ENCODE assay signal across 15 cellular contexts in the genomic region with DNA sequence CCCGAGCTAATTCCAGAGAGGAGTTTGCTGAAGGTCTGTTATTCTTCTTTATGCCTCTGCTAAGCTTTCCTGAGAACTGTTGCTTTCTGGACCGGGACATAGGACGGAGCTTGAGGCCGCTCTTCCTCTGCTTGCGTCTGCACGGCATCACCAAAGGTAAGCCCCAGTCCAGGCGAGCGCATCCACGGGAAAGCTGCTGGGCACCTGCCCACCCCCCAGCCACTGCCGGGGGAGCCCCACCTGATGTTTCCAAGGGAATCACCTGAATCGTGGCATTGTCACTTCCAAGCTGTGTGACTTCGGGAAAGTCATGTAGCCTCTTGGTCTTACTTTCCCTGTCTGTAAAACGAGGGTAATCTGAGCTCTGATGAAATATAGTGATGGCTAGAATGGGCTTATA. TPM values are rescaled to one million over a fixed set of nuclear protein-coding genes. Genes with fewer than 3 reads are reported as not detected.
A peak's percentile ranks its signal among the peaks of the same experiment; 100 is the strongest.
DNase-seq lines count a peak whose midpoint lies in the region; TF ChIP-seq lines count a peak whose summit lies in the region.
"Had no signal": no experiment of that assay in that cellular context is flagged by ENCODE, and none has a peak within 500 bp of the region (broad histone marks: within the 10 kb centered on the region; RNA-seq: fewer than 3 reads in every experiment).

No MANE protein-coding gene starts in this region.

- H3K27ac ChIP-seq in angular gyrus (ENCODE audit: low read depth, low read length) (peak overlapping the region; percentile 92), colonic mucosa (no peak overlapping the region), layer of hippocampus (ENCODE audit: low read depth, low read length) (peak overlapping the region; percentile 96)

- no peaks in the 10 kb centered on the region for H3K9me3 ChIP-seq in colonic mucosa
- H3K9me3 ChIP-seq: A549 had no signal

- TF ChIP-seq CTCF in colonic mucosa (IDR thresholded peaks at IDR 0.05) (no peak), type B pancreatic cell (conservative IDR thresholded peaks at IDR 0.05) (no peak)

- no peaks in the 10 kb centered on the region for H3K4me1 ChIP-seq in colonic mucosa

- no peak overlapping the region for H3K27ac Mint-ChIP-seq in type B pancreatic cell
- H3K27ac Mint-ChIP-seq: CD8-positive, alpha-beta T cell had no signal

- H3K9me3 Mint-ChIP-seq in type B pancreatic cell, result peaks cover 3% of the 10 kb centered on the region
- H3K9me3 Mint-ChIP-seq: CD8-positive, alpha-beta T cell had no signal

- no peak overlapping the region for H3K4me3 Mint-ChIP-seq in type B pancreatic cell
- H3K4me3 Mint-ChIP-seq: CD14-positive monocyte; CD8-positive, alpha-beta T cell had no signal

- H3K36me3 Mint-ChIP-seq in type B pancreatic cell, result no peaks in the 10 kb centered on the region
- H3K36me3 Mint-ChIP-seq: CD14-positive monocyte; CD8-positive, alpha-beta T cell had no signal

- DNase-seq in colonic mucosa, result peak; percentile 9
- peak; percentile 64 for DNase-seq in type B pancreatic cell (ENCODE audit: extremely low spot score, unreplicated experiment)
- no peak for DNase-seq in activated CD4-positive, CD25-positive, alpha-beta regulatory T cell treated with anti-CD3 and anti-CD28 coated beads, Interleukin-2, amount 50 U/mL, for 72 hours
- DNase-seq in DMS153 (lab: John Stamatoyannopoulos, UW), result no peak
- DNase-seq in T-helper 9 cell, result no peak
- DNase-seq: CD8-positive, alpha-beta T cell; COR-L47; DND-41; GDM1; H7; IMR-90 had no signal

- H3K9ac ChIP-seq in colonic mucosa (ENCODE audit: low read depth in 2 of 2, low read length in 2 of 2), result no peak overlapping the region

- intact Hi-C loops in colonic mucosa (cut with DNase I), result no loop called here

- peaks cover 14% of the 10 kb centered on the region for H3K27me3 Mint-ChIP-seq in type B pancreatic cell

- peaks cover 8% of the 10 kb centered on the region for H3K4me1 Mint-ChIP-seq in type B pancreatic cell (ENCODE audit: unreplicated experiment)

- no peaks in the 10 kb centered on the region for H3K36me3 ChIP-seq in colonic mucosa

- H3K27me3 ChIP-seq in colonic mucosa (no peaks in the 10 kb centered on the region), layer of hippocampus (ENCODE audit: control insufficient read depth, insufficient read depth, low read length) (no peaks in the 10 kb centered on the region)

- H3K4me3 ChIP-seq in colonic mucosa, result no peak overlapping the region
- H3K4me3 ChIP-seq: A549 had no signal

RNA-seq across cellular contexts. Expression of gene PLEKHA1, which starts 45.1 kb away (rescaled TPM):
- 10 to 100 TPM; 34.8 to 55.6 TPM for total RNA-seq in colonic mucosa
- total RNA-seq in type B pancreatic cell (ENCODE audit: low replicate concordance), result 38.2 and 55.1 TPM in 2 replicates

RNA-seq across cellular contexts. Expression of gene BTBD16, which starts 58.3 kb away (rescaled TPM):
- under 1 TPM; 0.13 to 0.40 TPM for total RNA-seq in colonic mucosa
- total RNA-seq in type B pancreatic cell (ENCODE audit: low replicate concordance), result 0.29 and 0.46 TPM in 2 replicates
- total RNA-seq: CD8-positive, alpha-beta T cell; IMR-90 had no signal

Comparison
In these comparisons a context has a peak if more than half of its experiments do, and no peak if none do; other contexts are left out.
1. DNase-seq: peak in colonic mucosa (single experiment) and type B pancreatic cell (single experiment); none in activated CD4-positive, CD25-positive, alpha-beta regulatory T cell treated with anti-CD3 and anti-CD28 coated beads, Interleukin-2, amount 50 U/mL, for 72 hours (single experiment), DMS153 (single experiment) and T-helper 9 cell (single experiment).